Comparison of ENCODE assay signal across 36 cellular contexts in genomic region chr5:9189681-9190080, GRCh38.
"Had no signal": no experiment of that assay in that cellular context is flagged by ENCODE, and none has a peak within 500 bp of the region (broad histone marks: within the 10 kb centered on the region; RNA-seq: fewer than 3 reads in every experiment).

No MANE protein-coding gene starts in this region.

- H3K27ac ChIP-seq: adrenal gland, body of pancreas, VCaP had no signal

- H3K27ac Mint-ChIP-seq: activated B cell treated with CpG ODN at 0.5 μM for 24 hours; activated CD4-positive, alpha-beta memory T cell treated with anti-CD3 and anti-CD28 coated beads for 36 hours; activated CD4-positive, alpha-beta T cell treated with anti-CD3 and anti-CD28 coated beads, Interleukin-2, amount 10 ng/mL, durations not matched to agents 24 days and 14 days; activated CD8-positive, alpha-beta T cell treated with anti-CD3 and anti-CD28 coated beads for 36 hours; activated naive CD4-positive, alpha-beta T cell treated with anti-CD3 and anti-CD28 coated beads for 36 hours; activated naive CD4-positive, alpha-beta T cell treated with anti-CD3 and anti-CD28 coated beads, Interleukin-2, amount 50 U/mL, for 72 hours; activated naive CD8-positive, alpha-beta T cell treated with anti-CD3 and anti-CD28 coated beads for 36 hours; activated T-cell treated with anti-CD3 and anti-CD28 coated beads, Interleukin-2, amount 50 U/mL, for 72 hours; activated T-helper 1 cell treated with anti-CD3 and anti-CD28 coated beads, Interleukin-12 subunit alpha, Interleukin-12 subunit beta, Interleukin-2, Interleukin-4 antibody, amounts not matched to agents 30 ng/mL and 10 ng/mL and 1 ng/mL, durations not matched to agents 14 hours and 24 hours and 36 hours; activated T-helper 17 cell treated with anti-CD3 and anti-CD28 coated beads, Interleukin-2, amount 50 U/mL, for 72 hours; T-helper 1 cell treated with Interleukin-12 subunit alpha and Interleukin-12 subunit beta and Interleukin-4 antibody, amounts not matched to agents 30 μg/mL and 1 μg/mL, for 36 hours; T-helper 2 cell treated with Interferon-gamma antibody and Interleukin-4, amounts not matched to agents 5 μg/mL and 100 μg/mL, for 36 hours had no signal

- H3K36me3 Mint-ChIP-seq: activated CD4-positive, alpha-beta memory T cell treated with anti-CD3 and anti-CD28 coated beads for 36 hours; activated naive CD8-positive, alpha-beta T cell treated with anti-CD3 and anti-CD28 coated beads for 36 hours had no signal

- H3K9me3 Mint-ChIP-seq: activated B cell treated with CpG ODN at 0.5 μM for 24 hours; activated CD4-positive, alpha-beta memory T cell treated with anti-CD3 and anti-CD28 coated beads for 36 hours; activated T-cell treated with anti-CD3 and anti-CD28 coated beads, Interleukin-2, amount 50 U/mL, for 4 hours had no signal

- H3K27me3 ChIP-seq: adrenal gland, body of pancreas, brain microvascular endothelial cell, breast epithelium had no signal

- H3K4me3 Mint-ChIP-seq: activated B cell treated with CpG ODN at 0.5 μM for 24 hours; activated CD4-positive, alpha-beta memory T cell treated with anti-CD3 and anti-CD28 coated beads for 36 hours; activated CD4-positive, alpha-beta T cell treated with anti-CD3 and anti-CD28 coated beads, Interleukin-2, amount 10 ng/mL, durations not matched to agents 24 days and 14 days; activated CD8-positive, alpha-beta T cell treated with anti-CD3 and anti-CD28 coated beads for 36 hours; activated naive CD4-positive, alpha-beta T cell treated with anti-CD3 and anti-CD28 coated beads for 36 hours; activated naive CD8-positive, alpha-beta T cell treated with anti-CD3 and anti-CD28 coated beads for 36 hours; activated T-cell treated with anti-CD3 and anti-CD28 coated beads, Interleukin-2, amount 50 U/mL, for 4 hours; activated T-cell treated with anti-CD3 and anti-CD28 coated beads, Interleukin-2, amount 50 U/mL, for 72 hours; activated T-helper 1 cell treated with anti-CD3 and anti-CD28 coated beads, Interleukin-12 subunit alpha, Interleukin-12 subunit beta, Interleukin-2, Interleukin-4 antibody, amounts not matched to agents 30 ng/mL and 10 ng/mL and 1 ng/mL, durations not matched to agents 14 hours and 24 hours and 36 hours; activated T-helper 17 cell treated with anti-CD3 and anti-CD28 coated beads, Interleukin-2, amount 50 U/mL, for 72 hours; T-helper 1 cell treated with Interleukin-12 subunit alpha and Interleukin-12 subunit beta and Interleukin-4 antibody, amounts not matched to agents 30 μg/mL and 1 μg/mL, for 36 hours; T-helper 2 cell treated with Interferon-gamma antibody and Interleukin-4, amounts not matched to agents 5 μg/mL and 100 μg/mL, for 36 hours had no signal

- ATAC-seq: activated CD8-positive, alpha-beta T cell treated with anti-CD3 and anti-CD28 coated beads for 36 hours; activated naive CD4-positive, alpha-beta T cell treated with anti-CD3 and anti-CD28 coated beads, Interleukin-2, amount 50 U/mL, for 72 hours; activated T-cell treated with anti-CD3 and anti-CD28 coated beads, Interleukin-2, amount 50 U/mL, for 4 hours; activated T-cell treated with anti-CD3 and anti-CD28 coated beads, Interleukin-2, amount 50 U/mL, for 72 hours; activated T-helper 17 cell treated with anti-CD3 and anti-CD28 coated beads, Interleukin-2, amount 50 U/mL, for 72 hours; body of pancreas had no signal

- H3K27me3 Mint-ChIP-seq: activated B cell treated with CpG ODN at 0.5 μM for 24 hours; activated CD4-positive, alpha-beta memory T cell treated with anti-CD3 and anti-CD28 coated beads for 36 hours; activated CD4-positive, alpha-beta T cell treated with anti-CD3 and anti-CD28 coated beads, Interleukin-2, amount 10 ng/mL, durations not matched to agents 24 days and 14 days; activated naive CD8-positive, alpha-beta T cell treated with anti-CD3 and anti-CD28 coated beads for 36 hours; activated T-helper 17 cell treated with anti-CD3 and anti-CD28 coated beads, Interleukin-2, amount 50 U/mL, for 72 hours had no signal

- H3K4me1 Mint-ChIP-seq: activated B cell treated with CpG ODN at 0.5 μM for 24 hours; activated naive CD8-positive, alpha-beta T cell treated with anti-CD3 and anti-CD28 coated beads for 36 hours; activated T-helper 17 cell treated with anti-CD3 and anti-CD28 coated beads, Interleukin-2, amount 50 U/mL, for 72 hours had no signal

- H3K36me3 ChIP-seq: adrenal gland, brain microvascular endothelial cell, breast epithelium had no signal

- H3K9me3 ChIP-seq: adrenal gland, body of pancreas, breast epithelium had no signal

- H3K4me1 ChIP-seq: body of pancreas, breast epithelium had no signal

- H3K4me3 ChIP-seq: adrenal gland, body of pancreas, breast epithelium had no signal

- DNase-seq: activated B cell treated with CpG ODN at 0.5 μM for 24 hours; activated CD4-positive, alpha-beta memory T cell treated with anti-CD3 and anti-CD28 coated beads for 36 hours; activated CD4-positive, alpha-beta T cell treated with anti-CD3 and anti-CD28 coated beads for 4 hours; activated CD4-positive, alpha-beta T cell treated with anti-CD3 and anti-CD28 coated beads, Interleukin-2, amount 10 ng/mL, durations not matched to agents 24 days and 14 days; activated CD4-positive, alpha-beta T cell treated with anti-CD3 and anti-CD28 coated beads, Interleukin-2, amount 50 U/mL, for 1 hour; activated CD4-positive, alpha-beta T cell treated with anti-CD3 and anti-CD28 coated beads, Interleukin-2, amount 50 U/mL, for 4 hours; activated CD4-positive, CD25-positive, alpha-beta regulatory T cell treated with anti-CD3 and anti-CD28 coated beads, Interleukin-2, amount 50 U/mL, for 72 hours; activated CD8-positive, alpha-beta memory T cell treated with anti-CD3 and anti-CD28 coated beads, Interleukin-2, amount 50 U/mL, for 4 hours; activated CD8-positive, alpha-beta T cell treated with anti-CD3 and anti-CD28 coated beads for 36 hours; activated effector memory CD4-positive, alpha-beta T cell treated with anti-CD3 and anti-CD28 coated beads, Interleukin-2, amount 50 U/mL, for 16 hours; activated gamma-delta T cell treated with Interleukin-2 at 50 U/mL for 16 hours; activated naive CD4-positive, alpha-beta T cell; activated naive CD4-positive, alpha-beta T cell treated with anti-CD3 and anti-CD28 coated beads for 36 hours; activated naive CD4-positive, alpha-beta T cell treated with anti-CD3 and anti-CD28 coated beads, Interleukin-2, amount 50 U/mL, for 16 hours; activated naive CD8-positive, alpha-beta T cell treated with anti-CD3 and anti-CD28 coated beads for 36 hours; activated T-cell treated with anti-CD3 and anti-CD28 coated beads for 4 hours; activated T-cell treated with anti-CD3 and anti-CD28 coated beads, Interleukin-2, amount 50 U/mL, for 1 hour; activated T-cell treated with anti-CD3 and anti-CD28 coated beads, Interleukin-2, amount 50 U/mL, for 4 hours; activated T-cell treated with anti-CD3 and anti-CD28 coated beads, Interleukin-2, amount 50 U/mL, for 72 hours; amniotic stem cell; aorta; body of pancreas; brain microvascular endothelial cell; caudate nucleus; SW 1271; T-helper 1 cell; T-helper 2 cell; T-helper 9 cell had no signal
